10 cellular contexts compared by ENCODE assay signal in genomic region chr4:25158817-25159216, GRCh38. TPM values are rescaled to one million over a fixed set of nuclear protein-coding genes. Genes with fewer than 3 reads are reported as not detected.
DNase-seq lines count a peak whose midpoint lies in the region; ATAC-seq and TF ChIP-seq lines count a peak whose summit lies in the region.
"Had no signal": no experiment of that assay in that cellular context is flagged by ENCODE, and none has a peak within 500 bp of the region (broad histone marks: within the 10 kb centered on the region; RNA-seq: fewer than 3 reads in every experiment).

No MANE protein-coding gene starts in this region.

- DNase-seq in CD8-positive, alpha-beta memory T cell: no peak
- DNase-seq in HFFc6 (no peak), retina (no peak), NCI-H446 (lab: John Stamatoyannopoulos, UW) (no peak)
- no peak for DNase-seq in activated CD4-positive, alpha-beta memory T cell treated with anti-CD3 and anti-CD28 coated beads, Interleukin-2, amount 10 ng/mL, durations not matched to agents 7 days and 5 days
- no peak for DNase-seq in activated CD4-positive, CD25-positive, alpha-beta regulatory T cell treated with anti-CD3 and anti-CD28 coated beads, Interleukin-2, amount 50 U/mL, for 72 hours
- DNase-seq: effector memory CD4-positive, alpha-beta T cell; stimulated activated CD4-positive, alpha-beta T cell treated with anti-CD3 and anti-CD28 coated beads, Interleukin-2, amount 100 ng/mL, for 24 hours had no signal

- H3K27ac Mint-ChIP-seq in CD8-positive, alpha-beta memory T cell: peak overlapping the region; percentile 87 to 99 (median 97)
- H3K27ac Mint-ChIP-seq in HFFc6: no peak overlapping the region
- H3K27ac Mint-ChIP-seq in activated CD4-positive, alpha-beta memory T cell treated with anti-CD3 and anti-CD28 coated beads, Interleukin-2, amount 10 ng/mL, durations not matched to agents 7 days and 5 days: peak overlapping the region; percentile 93

- H3K36me3 Mint-ChIP-seq in CD8-positive, alpha-beta memory T cell: peaks cover 0 to 44% (median 9%) of the 10 kb centered on the region in 3 donors
- peaks cover 20% of the 10 kb centered on the region for H3K36me3 Mint-ChIP-seq in HFFc6 (ENCODE audit: low read depth)
- peaks cover 40% of the 10 kb centered on the region for H3K36me3 Mint-ChIP-seq in activated CD4-positive, alpha-beta memory T cell treated with anti-CD3 and anti-CD28 coated beads, Interleukin-2, amount 10 ng/mL, durations not matched to agents 7 days and 5 days (ENCODE audit: low read depth)

- H3K27me3 Mint-ChIP-seq in CD8-positive, alpha-beta memory T cell: peaks cover 0 to 5% of the 10 kb centered on the region in 2 donors
- H3K27me3 Mint-ChIP-seq in HFFc6 (ENCODE audit: insufficient read depth): peaks cover 3% of the 10 kb centered on the region; the same call in 1 of the 2 replicates
- no peaks in the 10 kb centered on the region for H3K27me3 Mint-ChIP-seq in activated CD4-positive, alpha-beta memory T cell treated with anti-CD3 and anti-CD28 coated beads, Interleukin-2, amount 10 ng/mL, durations not matched to agents 7 days and 5 days

- peak overlapping the region; percentile 96 for H3K4me3 ChIP-seq in CD8-positive, alpha-beta memory T cell (ENCODE audit: low read length)
- peak overlapping the region; percentile 88 to 93 for H3K4me3 ChIP-seq in mucosa of rectum (ENCODE audit: low read length in 2 of 2)

- H3K4me1 Mint-ChIP-seq in CD8-positive, alpha-beta memory T cell: peaks cover 45 to 58% (median 57%) of the 10 kb centered on the region in 3 donors
- peaks cover 56% of the 10 kb centered on the region for H3K4me1 Mint-ChIP-seq in HFFc6 (ENCODE audit: low read depth)
- H3K4me1 Mint-ChIP-seq in activated CD4-positive, alpha-beta memory T cell treated with anti-CD3 and anti-CD28 coated beads, Interleukin-2, amount 10 ng/mL, durations not matched to agents 7 days and 5 days: peaks cover 41% of the 10 kb centered on the region

- H3K9ac ChIP-seq in mucosa of rectum (ENCODE audit: low read depth in 1 of 2, low read length in 2 of 2): no peak overlapping the region

- ATAC-seq in GM21360 (IDR thresholded peaks at IDR 0.05; ENCODE audit: unreplicated experiment): no peak

- H3K4me3 Mint-ChIP-seq in CD8-positive, alpha-beta memory T cell: peak overlapping the region; percentile 90 to 97 (median 94)
- peak overlapping the region; percentile 96 for H3K4me3 Mint-ChIP-seq in HFFc6
- peak overlapping the region; percentile 93 for H3K4me3 Mint-ChIP-seq in activated CD4-positive, alpha-beta memory T cell treated with anti-CD3 and anti-CD28 coated beads, Interleukin-2, amount 10 ng/mL, durations not matched to agents 7 days and 5 days

- H3K36me3 ChIP-seq in CD8-positive, alpha-beta memory T cell (ENCODE audit: insufficient read depth, low read length): no peaks in the 10 kb centered on the region
- no peaks in the 10 kb centered on the region for H3K36me3 ChIP-seq in mucosa of rectum (ENCODE audit: control insufficient read depth in 2 of 2, insufficient read depth in 2 of 2, low read length in 2 of 2)

- peaks cover 28% of the 10 kb centered on the region for H3K4me1 ChIP-seq in CD8-positive, alpha-beta memory T cell (ENCODE audit: insufficient read depth, low read length)
- peaks cover 9 to 12% of the 10 kb centered on the region in 2 donors for H3K4me1 ChIP-seq in mucosa of rectum (ENCODE audit: control insufficient read depth in 2 of 2, insufficient read depth in 2 of 2, low read length in 2 of 2)

- POLR2A ChIA-PET in CD8-positive, alpha-beta memory T cell (lab: Charles Lee): interaction anchor here (1.0 to 3.0 kb wide), 3 partner anchors 75 to 755 kb away, joined by 3 to 35 read pairs (median 6); partner anchors contain the start of gene PI4K2B
- POLR2A ChIA-PET in activated CD4-positive, alpha-beta memory T cell treated with anti-CD3 and anti-CD28 coated beads, Interleukin-2, amount 10 ng/mL, durations not matched to agents 7 days and 5 days (lab: Charles Lee): interaction anchor here (0.9 to 5.2 kb wide), 6 partner anchors 75 to 691 kb away, joined by 3 to 144 read pairs (median 24); partner anchors contain the start of genes ANAPC4, DHX15, PI4K2B and ZCCHC4

- no peak overlapping the region for H3K27ac ChIP-seq in CD8-positive, alpha-beta memory T cell (ENCODE audit: low read depth, low read length)
- peak overlapping the region in 1 of 2 donors; percentile 97 for H3K27ac ChIP-seq in mucosa of rectum (ENCODE audit: low read depth in 2 of 2, low read length in 2 of 2)

- CTCF ChIA-PET in CD8-positive, alpha-beta memory T cell (lab: Charles Lee): interaction anchor here (3.9 kb wide), 1 partner anchor 75 kb away, joined by 29 read pairs; the partner anchor contains the start of gene PI4K2B
- CTCF ChIA-PET in activated CD4-positive, alpha-beta memory T cell treated with anti-CD3 and anti-CD28 coated beads, Interleukin-2, amount 10 ng/mL, durations not matched to agents 7 days and 5 days (lab: Charles Lee): interaction anchor here (5.8 kb wide), 1 partner anchor 154 kb away, joined by 48 read pairs; the partner anchor contains the start of gene ZCCHC4

- no peaks in the 10 kb centered on the region for H3K9me3 Mint-ChIP-seq in CD8-positive, alpha-beta memory T cell
- H3K9me3 Mint-ChIP-seq in HFFc6: no peaks in the 10 kb centered on the region
- H3K9me3 Mint-ChIP-seq in activated CD4-positive, alpha-beta memory T cell treated with anti-CD3 and anti-CD28 coated beads, Interleukin-2, amount 10 ng/mL, durations not matched to agents 7 days and 5 days: no peaks in the 10 kb centered on the region

- no peaks in the 10 kb centered on the region for H3K27me3 ChIP-seq in CD8-positive, alpha-beta memory T cell (ENCODE audit: insufficient read depth, low read length, poor library complexity, severe bottlenecking)
- no peaks in the 10 kb centered on the region for H3K27me3 ChIP-seq in mucosa of rectum (ENCODE audit: control insufficient read depth in 2 of 2, insufficient read depth in 2 of 2, low read length in 2 of 2)

- no peaks in the 10 kb centered on the region for H3K9me3 ChIP-seq in CD8-positive, alpha-beta memory T cell (ENCODE audit: low read length)
- H3K9me3 ChIP-seq in mucosa of rectum (ENCODE audit: control insufficient read depth in 2 of 2, low read length in 2 of 2): no peaks in the 10 kb centered on the region

- TF ChIP-seq CTCF in HFFc6 (IDR thresholded peaks at IDR 0.05): no peak

RNA-seq across cellular contexts. Expression of gene SEPSECS, which starts 1.4 kb away (rescaled TPM):
- 10 to 100 TPM in 1 of 2 experiments, 1 to 10 TPM in 1; 8.6 to 10.0 TPM for total RNA-seq in CD8-positive, alpha-beta memory T cell
- polyA plus RNA-seq in CD8-positive, alpha-beta memory T cell: 3.1 TPM
- total RNA-seq in HFFc6 (2021; fragmentation: NEBNext Ultra II Directional; extraction: Animal tissue kit (Norgen Biotek cat#: 25700)): 1 to 10 TPM; 4.5 to 6.2 (median 5.4) TPM
- total RNA-seq in activated CD4-positive, alpha-beta memory T cell treated with anti-CD3 and anti-CD28 coated beads, Interleukin-2, amount 10 ng/mL, durations not matched to agents 7 days and 5 days: 10 to 100 TPM; 15.1 to 15.2 TPM
